In the genomic region with DNA sequence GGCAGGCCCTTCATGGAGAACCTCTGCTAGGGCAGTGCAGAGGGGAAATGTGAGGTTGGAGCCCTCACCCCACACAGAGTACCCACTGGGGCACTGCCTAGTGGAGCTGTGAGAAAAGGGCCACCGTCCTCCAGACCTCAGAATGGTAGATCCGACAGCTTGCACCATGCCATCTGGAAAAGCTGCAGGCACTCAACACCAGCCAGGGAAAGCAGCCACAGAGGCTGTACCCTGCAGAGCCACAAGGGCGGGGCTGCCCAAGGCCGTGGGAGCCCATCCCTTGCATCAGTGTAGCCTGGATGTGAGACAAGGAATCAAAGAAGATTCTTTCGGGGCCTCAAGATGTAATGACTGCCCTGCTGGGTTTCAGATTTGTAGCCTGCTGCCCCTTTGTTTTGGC, we compare ENCODE assay signal across 15 cellular contexts. TPM values are rescaled to one million over a fixed set of nuclear protein-coding genes. Genes with fewer than 3 reads are reported as not detected.
DNase-seq lines count a peak whose midpoint lies in the region; ATAC-seq, FAIRE-seq and TF ChIP-seq lines count a peak whose summit lies in the region.
"Had no signal": no experiment of that assay in that cellular context is flagged by ENCODE, and none has a peak within 500 bp of the region (broad histone marks: within the 10 kb centered on the region; RNA-seq: fewer than 3 reads in every experiment).

No MANE protein-coding gene starts in this region.

- H3K9me3 ChIP-seq in small intestine (ENCODE audit: control insufficient read depth, low read depth) (no peaks in the 10 kb centered on the region), SJCRH30 (replicated peaks) (no peaks in the 10 kb centered on the region)
- H3K9me3 ChIP-seq: BLaER1 treated with 17β-estradiol and CSF1 and Interleukin-3, amounts not matched to agents 10 nM and 100 nM; SJSA1 had no signal

- 24 to 71% (median 48%) methylated on average over 5 of the region's 5 CpGs for WGBS in small intestine, 3 donors

- TF ChIP-seq CTCF in RWPE1 (conservative IDR thresholded peaks at IDR 0.05; ENCODE audit: low read depth) (no peak), foreskin keratinocyte (conservative IDR thresholded peaks at IDR 0.05) (no peak)

- H3K4me1 ChIP-seq in foreskin keratinocyte (no peaks in the 10 kb centered on the region), small intestine (ENCODE audit: control insufficient read depth in 2 of 2, insufficient read depth in 1 of 2, low read depth in 1 of 2, low read length in 1 of 2) (peaks cover 0 to 4% of the 10 kb centered on the region in 2 donors), SJCRH30 (no peaks in the 10 kb centered on the region)
- H3K4me1 ChIP-seq: SJSA1 had no signal

- H3K27me3 ChIP-seq in foreskin keratinocyte (no peaks in the 10 kb centered on the region), small intestine (ENCODE audit: control insufficient read depth in 2 of 2, insufficient read depth in 2 of 2, low read length in 2 of 2) (no peaks in the 10 kb centered on the region), SJCRH30 (no peaks in the 10 kb centered on the region)
- H3K27me3 ChIP-seq: BLaER1 treated with 17β-estradiol and CSF1 and Interleukin-3, amounts not matched to agents 10 nM and 100 nM; SJSA1 had no signal

- DNase-seq in left cardiac atrium: peak; percentile 12
- DNase-seq in Right ventricle myocardium inferior (ENCODE audit: missing footprints): no peak
- no peak for DNase-seq in RWPE1 (ENCODE audit: low spot score)
- DNase-seq in foreskin keratinocyte: no peak
- DNase-seq in small intestine: peak; percentile 76
- no peak for DNase-seq in SJCRH30
- DNase-seq in medulla oblongata (ENCODE audit: extremely low spot score): no peak
- no peak for DNase-seq in HK-2 (ENCODE audit: unreplicated experiment)
- DNase-seq: DMS153, Kasumi-1, NCI-H1417 treated with DMSO at 0.1 percent for 48 hours, NCI-H2081 treated with DMSO at 0.1 percent for 48 hours had no signal

- no peak for FAIRE-seq in small intestine (lab: Jason Lieb, UNC)
- FAIRE-seq: GM12878 had no signal

- intact Hi-C loops in left cardiac atrium (cut with DNase I) (no loop called here), Right ventricle myocardium inferior (cut with DNase I) (no loop called here)

- POLR2A ChIA-PET in RWPE1 (lab: Yijun Ruan, JAX; ENCODE audit: low non-redundant PET): no interaction called here

- ATAC-seq in left cardiac atrium: no peak
- no peak for ATAC-seq in Right ventricle myocardium inferior
- peak; percentile 11 for ATAC-seq in foreskin keratinocyte
- ATAC-seq: GM12878 had no signal

- peak overlapping the region; percentile 23; the same call in 1 of the 2 replicates for H3K27ac ChIP-seq in RWPE1
- H3K27ac ChIP-seq in foreskin keratinocyte: no peak overlapping the region
- no peak overlapping the region for H3K27ac ChIP-seq in small intestine (ENCODE audit: low read depth in 1 of 2, low read length in 1 of 2)
- no peak overlapping the region for H3K27ac ChIP-seq in SJCRH30
- H3K27ac ChIP-seq: BLaER1 treated with 17β-estradiol and CSF1 and Interleukin-3, amounts not matched to agents 10 nM and 100 nM; SJSA1 had no signal

- CTCF ChIA-PET in RWPE1 (lab: Yijun Ruan, JAX): no interaction called here

- no peak overlapping the region for H3K4me3 ChIP-seq in small intestine (ENCODE audit: low read depth in 1 of 2, low read length in 2 of 2)
- no peak overlapping the region for H3K4me3 ChIP-seq in SJCRH30
- H3K4me3 ChIP-seq: BLaER1 treated with 17β-estradiol and CSF1 and Interleukin-3, amounts not matched to agents 10 nM and 100 nM; GM12878; SJSA1 had no signal

- peaks cover 15 to 32% of the 10 kb centered on the region in 2 donors for H3K36me3 ChIP-seq in small intestine (ENCODE audit: control insufficient read depth in 2 of 2, insufficient read depth in 2 of 2, low read length in 2 of 2)
- H3K36me3 ChIP-seq in SJCRH30: peaks cover 28% of the 10 kb centered on the region; the same call in 1 of the 2 replicates

RNA-seq across cellular contexts. Expression of a gene that starts 16.5 kb away (rescaled TPM):
- total RNA-seq in left cardiac atrium (10 to 100 TPM; 31.1 to 36.7 TPM), Right ventricle myocardium inferior (38.0 TPM), foreskin keratinocyte (0.67 and 1.7 TPM in 2 replicates)
- polyA plus RNA-seq in foreskin keratinocyte (0.58 and 0.62 TPM in 2 replicates), small intestine (1 to 10 TPM; 4.9 to 7.8 (median 5.1) TPM)
- 0.94 and 2.1 TPM in 2 replicates for total RNA-seq in SJCRH30 (2014; rRNA removed; shearing (Covaris generic))

RNA-seq across cellular contexts. Expression of a gene that starts 25.3 kb away (rescaled TPM):
- total RNA-seq in left cardiac atrium (10 to 100 TPM; 26.8 to 39.3 TPM), Right ventricle myocardium inferior (27.9 TPM), foreskin keratinocyte (35.1 and 38.6 TPM in 2 replicates)
- polyA plus RNA-seq in foreskin keratinocyte (29.3 and 31.6 TPM in 2 replicates), small intestine (10 to 100 TPM; 21.2 to 53.2 (median 28.6) TPM)
- total RNA-seq in SJCRH30 (2014; rRNA removed; shearing (Covaris generic)): 16.9 and 19.9 TPM in 2 replicates

RNA-seq across cellular contexts. Expression of a gene that starts 25.4 kb away (rescaled TPM):
- total RNA-seq in left cardiac atrium (1 to 10 TPM in 1 of 2 donors, under 1 TPM in 1; 0.88 to 1.1 TPM), Right ventricle myocardium inferior (0.38 TPM), foreskin keratinocyte (43.4 and 58.3 TPM in 2 replicates)
- polyA plus RNA-seq in foreskin keratinocyte (27.7 and 37.9 TPM in 2 replicates), small intestine (10 to 100 TPM in 1 of 3 donors, 1 to 10 TPM in 2; 1.6 to 12.1 (median 7.4) TPM)
- 44.7 and 47.5 TPM in 2 replicates for total RNA-seq in SJCRH30 (2014; rRNA removed; shearing (Covaris generic))

Comparison
In these comparisons a context has a peak if more than half of its experiments do, and no peak if none do; other contexts are left out.
1. DNase-seq: peak in left cardiac atrium (single experiment) and small intestine (single experiment); none in Right ventricle myocardium inferior (single experiment), RWPE1 (single experiment), foreskin keratinocyte (0 of 2), SJCRH30 (0 of 2), medulla oblongata (single experiment) and HK-2 (single experiment).
2. RNA of a gene that starts 16.5 kb away (total RNA-seq): 38.0 TPM in Right ventricle myocardium inferior (single experiment) and 31.1 to 36.7 TPM in left cardiac atrium; 0.94 to 2.1 TPM in SJCRH30 and 0.67 to 1.7 TPM in foreskin keratinocyte; every median in the first group is over 10 times any median in the second.
3. RNA of a gene that starts 25.4 kb away (total RNA-seq): 43.4 to 58.3 TPM in foreskin keratinocyte and 44.7 to 47.5 TPM in SJCRH30; 0.88 to 1.1 TPM in left cardiac atrium and 0.38 TPM in Right ventricle myocardium inferior (single experiment); every median in the first group is over 10 times any median in the second.